In the genomic region with DNA sequence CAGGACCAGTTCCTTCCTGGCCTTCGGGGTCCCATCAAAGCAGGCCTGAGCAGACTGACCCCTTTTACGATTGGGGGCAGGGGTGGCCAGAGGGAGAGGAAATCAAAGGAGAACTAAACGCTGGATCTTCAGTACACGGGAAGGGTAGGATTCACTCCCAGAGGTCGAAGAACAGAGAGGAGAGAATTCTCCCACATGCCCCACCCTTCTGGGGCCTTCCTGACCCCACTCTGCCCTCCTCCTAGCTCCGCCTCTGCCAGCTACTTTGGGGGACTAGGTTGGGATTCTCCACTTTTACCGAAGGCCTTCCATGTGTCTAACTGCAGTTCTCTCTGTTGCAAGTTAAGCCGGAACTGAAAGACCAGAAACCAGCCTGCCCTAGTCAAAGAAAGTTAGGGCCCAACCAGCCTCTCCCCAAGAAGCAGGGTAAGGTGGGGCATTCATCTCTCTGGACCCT, we compare ENCODE assay signal across 1 cellular context.
TF ChIP-seq lines count a peak whose summit lies in the region.

No MANE protein-coding gene starts in this region.

TF ChIP-seq in K562, 482 proteins besides CTCF, POLR2A, EP300 and RAD21 (continues in another document):
- TF ChIP-seq LCOR (CRISPR knock-in tag; IDR thresholded peaks at IDR 0.05): 0 out of 2 replicates have a peak, but pooled peaks have one; percentile 6
- TF ChIP-seq JUN (IDR thresholded peaks at IDR 0.05; ENCODE audit: borderline replicate concordance, low read depth, low read length): no peak
- no peak for TF ChIP-seq JUN (CRISPR knock-in tag; IDR thresholded peaks at IDR 0.05; ENCODE audit: borderline replicate concordance)
- no peak for TF ChIP-seq MCM5 (IDR thresholded peaks at IDR 0.05; ENCODE audit: low read depth)
- TF ChIP-seq, protein P1, sequence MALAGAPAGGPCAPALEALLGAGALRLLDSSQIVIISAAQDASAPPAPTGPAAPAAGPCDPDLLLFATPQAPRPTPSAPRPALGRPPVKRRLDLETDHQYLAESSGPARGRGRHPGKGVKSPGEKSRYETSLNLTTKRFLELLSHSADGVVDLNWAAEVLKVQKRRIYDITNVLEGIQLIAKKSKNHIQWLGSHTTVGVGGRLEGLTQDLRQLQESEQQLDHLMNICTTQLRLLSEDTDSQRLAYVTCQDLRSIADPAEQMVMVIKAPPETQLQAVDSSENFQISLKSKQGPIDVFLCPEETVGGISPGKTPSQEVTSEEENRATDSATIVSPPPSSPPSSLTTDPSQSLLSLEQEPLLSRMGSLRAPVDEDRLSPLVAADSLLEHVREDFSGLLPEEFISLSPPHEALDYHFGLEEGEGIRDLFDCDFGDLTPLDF (CRISPR knock-in tag; IDR thresholded peaks at IDR 0.05): no peak
- TF ChIP-seq ZNF324 (CRISPR knock-in tag; IDR thresholded peaks at IDR 0.05): no peak
- no peak for TF ChIP-seq SMAD2 (IDR thresholded peaks at IDR 0.05; ENCODE audit: low read depth, low read length)
- TF ChIP-seq FUS (optimal IDR thresholded peaks at IDR 0.05; ENCODE audit: low read depth, low read length): no peak
- TF ChIP-seq TAF9B (IDR thresholded peaks at IDR 0.05; ENCODE audit: partially characterized antibody): no peak
- TF ChIP-seq, protein P2, sequence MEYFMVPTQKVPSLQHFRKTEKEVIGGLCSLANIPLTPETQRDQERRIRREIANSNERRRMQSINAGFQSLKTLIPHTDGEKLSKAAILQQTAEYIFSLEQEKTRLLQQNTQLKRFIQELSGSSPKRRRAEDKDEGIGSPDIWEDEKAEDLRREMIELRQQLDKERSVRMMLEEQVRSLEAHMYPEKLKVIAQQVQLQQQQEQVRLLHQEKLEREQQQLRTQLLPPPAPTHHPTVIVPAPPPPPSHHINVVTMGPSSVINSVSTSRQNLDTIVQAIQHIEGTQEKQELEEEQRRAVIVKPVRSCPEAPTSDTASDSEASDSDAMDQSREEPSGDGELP (CRISPR knock-in tag; IDR thresholded peaks at IDR 0.05; ENCODE audit: borderline replicate concordance): no peak
- TF ChIP-seq, protein P3, sequence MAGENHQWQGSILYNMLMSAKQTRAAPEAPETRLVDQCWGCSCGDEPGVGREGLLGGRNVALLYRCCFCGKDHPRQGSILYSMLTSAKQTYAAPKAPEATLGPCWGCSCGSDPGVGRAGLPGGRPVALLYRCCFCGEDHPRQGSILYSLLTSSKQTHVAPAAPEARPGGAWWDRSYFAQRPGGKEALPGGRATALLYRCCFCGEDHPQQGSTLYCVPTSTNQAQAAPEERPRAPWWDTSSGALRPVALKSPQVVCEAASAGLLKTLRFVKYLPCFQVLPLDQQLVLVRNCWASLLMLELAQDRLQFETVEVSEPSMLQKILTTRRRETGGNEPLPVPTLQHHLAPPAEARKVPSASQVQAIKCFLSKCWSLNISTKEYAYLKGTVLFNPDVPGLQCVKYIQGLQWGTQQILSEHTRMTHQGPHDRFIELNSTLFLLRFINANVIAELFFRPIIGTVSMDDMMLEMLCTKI (IDR thresholded peaks at IDR 0.05; ENCODE audit: partially characterized antibody): no peak
- TF ChIP-seq ZNF311 (CRISPR knock-in tag; IDR thresholded peaks at IDR 0.05): peak; percentile 45; the same call in 1 of the 2 replicates
- TF ChIP-seq NCOA6 (IDR thresholded peaks at IDR 0.05): no peak
- TF ChIP-seq TBP (optimal IDR thresholded peaks at IDR 0.05; ENCODE audit: low read depth, low read length): peak; percentile 32
- no peak for TF ChIP-seq ETV1 (tag; conservative IDR thresholded peaks at IDR 0.05; ENCODE audit: low read depth)
- TF ChIP-seq, protein P4, sequence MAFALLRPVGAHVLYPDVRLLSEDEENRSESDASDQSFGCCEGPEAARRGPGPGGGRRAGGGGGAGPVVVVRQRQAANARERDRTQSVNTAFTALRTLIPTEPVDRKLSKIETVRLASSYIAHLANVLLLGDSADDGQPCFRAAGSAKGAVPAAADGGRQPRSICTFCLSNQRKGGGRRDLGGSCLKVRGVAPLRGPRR (CRISPR knock-in tag; IDR thresholded peaks at IDR 0.05): 0 out of 2 replicates have a peak, but pooled peaks have one; percentile 40
- no peak for TF ChIP-seq MAFG (tag; conservative IDR thresholded peaks at IDR 0.05)
- no peak for TF ChIP-seq ZBTB7A (IDR thresholded peaks at IDR 0.05; ENCODE audit: borderline replicate concordance, control insufficient read depth, low read depth, low read length)
- TF ChIP-seq HMG20B (CRISPR knock-in tag; IDR thresholded peaks at IDR 0.05): no peak
- TF ChIP-seq ZNF239 (CRISPR knock-in tag; IDR thresholded peaks at IDR 0.05): no peak
- TF ChIP-seq, protein P5, sequence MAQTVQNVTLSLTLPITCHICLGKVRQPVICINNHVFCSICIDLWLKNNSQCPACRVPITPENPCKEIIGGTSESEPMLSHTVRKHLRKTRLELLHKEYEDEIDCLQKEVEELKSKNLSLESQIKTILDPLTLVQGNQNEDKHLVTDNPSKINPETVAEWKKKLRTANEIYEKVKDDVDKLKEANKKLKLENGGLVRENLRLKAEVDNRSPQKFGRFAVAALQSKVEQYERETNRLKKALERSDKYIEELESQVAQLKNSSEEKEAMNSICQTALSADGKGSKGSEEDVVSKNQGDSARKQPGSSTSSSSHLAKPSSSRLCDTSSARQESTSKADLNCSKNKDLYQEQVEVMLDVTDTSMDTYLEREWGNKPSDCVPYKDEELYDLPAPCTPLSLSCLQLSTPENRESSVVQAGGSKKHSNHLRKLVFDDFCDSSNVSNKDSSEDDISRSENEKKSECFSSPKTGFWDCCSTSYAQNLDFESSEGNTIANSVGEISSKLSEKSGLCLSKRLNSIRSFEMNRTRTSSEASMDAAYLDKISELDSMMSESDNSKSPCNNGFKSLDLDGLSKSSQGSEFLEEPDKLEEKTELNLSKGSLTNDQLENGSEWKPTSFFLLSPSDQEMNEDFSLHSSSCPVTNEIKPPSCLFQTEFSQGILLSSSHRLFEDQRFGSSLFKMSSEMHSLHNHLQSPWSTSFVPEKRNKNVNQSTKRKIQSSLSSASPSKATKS (CRISPR knock-in tag; IDR thresholded peaks at IDR 0.05): no peak
- TF ChIP-seq NCOA2 (IDR thresholded peaks at IDR 0.05; ENCODE audit: partially characterized antibody in 2 of 2): no peak
- no peak for TF ChIP-seq MAFK (IDR thresholded peaks at IDR 0.05; ENCODE audit: low read length)
- TF ChIP-seq ZNF212 (CRISPR knock-in tag; IDR thresholded peaks at IDR 0.05): no peak
- TF ChIP-seq SMARCA4 (IDR thresholded peaks at IDR 0.05): no peak
- TF ChIP-seq, protein P6, sequence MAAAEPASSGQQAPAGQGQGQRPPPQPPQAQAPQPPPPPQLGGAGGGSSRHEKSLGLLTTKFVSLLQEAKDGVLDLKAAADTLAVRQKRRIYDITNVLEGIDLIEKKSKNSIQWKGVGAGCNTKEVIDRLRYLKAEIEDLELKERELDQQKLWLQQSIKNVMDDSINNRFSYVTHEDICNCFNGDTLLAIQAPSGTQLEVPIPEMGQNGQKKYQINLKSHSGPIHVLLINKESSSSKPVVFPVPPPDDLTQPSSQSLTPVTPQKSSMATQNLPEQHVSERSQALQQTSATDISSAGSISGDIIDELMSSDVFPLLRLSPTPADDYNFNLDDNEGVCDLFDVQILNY (CRISPR knock-in tag; IDR thresholded peaks at IDR 0.05): no peak
- TF ChIP-seq, protein P7, sequence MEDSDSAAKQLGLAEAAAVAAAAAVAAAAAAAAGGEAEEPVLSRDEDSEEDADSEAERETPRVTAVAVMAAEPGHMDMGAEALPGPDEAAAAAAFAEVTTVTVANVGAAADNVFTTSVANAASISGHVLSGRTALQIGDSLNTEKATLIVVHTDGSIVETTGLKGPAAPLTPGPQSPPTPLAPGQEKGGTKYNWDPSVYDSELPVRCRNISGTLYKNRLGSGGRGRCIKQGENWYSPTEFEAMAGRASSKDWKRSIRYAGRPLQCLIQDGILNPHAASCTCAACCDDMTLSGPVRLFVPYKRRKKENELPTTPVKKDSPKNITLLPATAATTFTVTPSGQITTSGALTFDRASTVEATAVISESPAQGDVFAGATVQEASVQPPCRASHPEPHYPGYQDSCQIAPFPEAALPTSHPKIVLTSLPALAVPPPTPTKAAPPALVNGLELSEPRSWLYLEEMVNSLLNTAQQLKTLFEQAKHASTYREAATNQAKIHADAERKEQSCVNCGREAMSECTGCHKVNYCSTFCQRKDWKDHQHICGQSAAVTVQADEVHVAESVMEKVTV (CRISPR knock-in tag; IDR thresholded peaks at IDR 0.05): 0 out of 2 replicates have a peak, but pooled peaks have one; percentile 21
- TF ChIP-seq ARHGAP35 (IDR thresholded peaks at IDR 0.05; ENCODE audit: partially characterized antibody): no peak
- no peak for TF ChIP-seq TRIM24 (IDR thresholded peaks at IDR 0.05)
- no peak for TF ChIP-seq GATAD2A (IDR thresholded peaks at IDR 0.05)
- no peak for TF ChIP-seq GATAD2B (IDR thresholded peaks at IDR 0.05; ENCODE audit: borderline replicate concordance)
- no peak for TF ChIP-seq RBM39 (optimal IDR thresholded peaks at IDR 0.05; ENCODE audit: low read depth, low read length)
- TF ChIP-seq, protein P8, sequence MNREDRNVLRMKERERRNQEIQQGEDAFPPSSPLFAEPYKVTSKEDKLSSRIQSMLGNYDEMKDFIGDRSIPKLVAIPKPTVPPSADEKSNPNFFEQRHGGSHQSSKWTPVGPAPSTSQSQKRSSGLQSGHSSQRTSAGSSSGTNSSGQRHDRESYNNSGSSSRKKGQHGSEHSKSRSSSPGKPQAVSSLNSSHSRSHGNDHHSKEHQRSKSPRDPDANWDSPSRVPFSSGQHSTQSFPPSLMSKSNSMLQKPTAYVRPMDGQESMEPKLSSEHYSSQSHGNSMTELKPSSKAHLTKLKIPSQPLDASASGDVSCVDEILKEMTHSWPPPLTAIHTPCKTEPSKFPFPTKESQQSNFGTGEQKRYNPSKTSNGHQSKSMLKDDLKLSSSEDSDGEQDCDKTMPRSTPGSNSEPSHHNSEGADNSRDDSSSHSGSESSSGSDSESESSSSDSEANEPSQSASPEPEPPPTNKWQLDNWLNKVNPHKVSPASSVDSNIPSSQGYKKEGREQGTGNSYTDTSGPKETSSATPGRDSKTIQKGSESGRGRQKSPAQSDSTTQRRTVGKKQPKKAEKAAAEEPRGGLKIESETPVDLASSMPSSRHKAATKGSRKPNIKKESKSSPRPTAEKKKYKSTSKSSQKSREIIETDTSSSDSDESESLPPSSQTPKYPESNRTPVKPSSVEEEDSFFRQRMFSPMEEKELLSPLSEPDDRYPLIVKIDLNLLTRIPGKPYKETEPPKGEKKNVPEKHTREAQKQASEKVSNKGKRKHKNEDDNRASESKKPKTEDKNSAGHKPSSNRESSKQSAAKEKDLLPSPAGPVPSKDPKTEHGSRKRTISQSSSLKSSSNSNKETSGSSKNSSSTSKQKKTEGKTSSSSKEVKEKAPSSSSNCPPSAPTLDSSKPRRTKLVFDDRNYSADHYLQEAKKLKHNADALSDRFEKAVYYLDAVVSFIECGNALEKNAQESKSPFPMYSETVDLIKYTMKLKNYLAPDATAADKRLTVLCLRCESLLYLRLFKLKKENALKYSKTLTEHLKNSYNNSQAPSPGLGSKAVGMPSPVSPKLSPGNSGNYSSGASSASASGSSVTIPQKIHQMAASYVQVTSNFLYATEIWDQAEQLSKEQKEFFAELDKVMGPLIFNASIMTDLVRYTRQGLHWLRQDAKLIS (CRISPR knock-in tag; IDR thresholded peaks at IDR 0.05): 0 out of 2 replicates have a peak, but pooled peaks have one; percentile 14
- no peak; a peak in 1 of 4 replicates for TF ChIP-seq MAZ (CRISPR knock-in tag; conservative IDR thresholded peaks at IDR 0.05 in 1 of 2, IDR thresholded peaks at IDR 0.05 in 1 of 2)
- TF ChIP-seq KLF16 (IDR thresholded peaks at IDR 0.05): no peak
- TF ChIP-seq, protein P9, sequence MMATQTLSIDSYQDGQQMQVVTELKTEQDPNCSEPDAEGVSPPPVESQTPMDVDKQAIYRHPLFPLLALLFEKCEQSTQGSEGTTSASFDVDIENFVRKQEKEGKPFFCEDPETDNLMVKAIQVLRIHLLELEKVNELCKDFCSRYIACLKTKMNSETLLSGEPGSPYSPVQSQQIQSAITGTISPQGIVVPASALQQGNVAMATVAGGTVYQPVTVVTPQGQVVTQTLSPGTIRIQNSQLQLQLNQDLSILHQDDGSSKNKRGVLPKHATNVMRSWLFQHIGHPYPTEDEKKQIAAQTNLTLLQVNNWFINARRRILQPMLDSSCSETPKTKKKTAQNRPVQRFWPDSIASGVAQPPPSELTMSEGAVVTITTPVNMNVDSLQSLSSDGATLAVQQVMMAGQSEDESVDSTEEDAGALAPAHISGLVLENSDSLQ (IDR thresholded peaks at IDR 0.05): no peak
- TF ChIP-seq, protein P10, sequence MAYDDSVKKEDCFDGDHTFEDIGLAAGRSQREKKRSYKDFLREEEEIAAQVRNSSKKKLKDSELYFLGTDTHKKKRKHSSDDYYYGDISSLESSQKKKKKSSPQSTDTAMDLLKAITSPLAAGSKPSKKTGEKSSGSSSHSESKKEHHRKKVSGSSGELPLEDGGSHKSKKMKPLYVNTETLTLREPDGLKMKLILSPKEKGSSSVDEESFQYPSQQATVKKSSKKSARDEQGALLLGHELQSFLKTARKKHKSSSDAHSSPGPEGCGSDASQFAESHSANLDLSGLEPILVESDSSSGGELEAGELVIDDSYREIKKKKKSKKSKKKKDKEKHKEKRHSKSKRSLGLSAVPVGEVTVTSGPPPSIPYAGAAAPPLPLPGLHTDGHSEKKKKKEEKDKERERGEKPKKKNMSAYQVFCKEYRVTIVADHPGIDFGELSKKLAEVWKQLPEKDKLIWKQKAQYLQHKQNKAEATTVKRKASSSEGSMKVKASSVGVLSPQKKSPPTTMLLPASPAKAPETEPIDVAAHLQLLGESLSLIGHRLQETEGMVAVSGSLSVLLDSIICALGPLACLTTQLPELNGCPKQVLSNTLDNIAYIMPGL (CRISPR knock-in tag; IDR thresholded peaks at IDR 0.05): no peak
- TF ChIP-seq MTF1 (CRISPR knock-in tag; IDR thresholded peaks at IDR 0.05; ENCODE audit: borderline replicate concordance): 0 out of 2 replicates have a peak, but pooled peaks have one; percentile 36
- TF ChIP-seq, protein P11, sequence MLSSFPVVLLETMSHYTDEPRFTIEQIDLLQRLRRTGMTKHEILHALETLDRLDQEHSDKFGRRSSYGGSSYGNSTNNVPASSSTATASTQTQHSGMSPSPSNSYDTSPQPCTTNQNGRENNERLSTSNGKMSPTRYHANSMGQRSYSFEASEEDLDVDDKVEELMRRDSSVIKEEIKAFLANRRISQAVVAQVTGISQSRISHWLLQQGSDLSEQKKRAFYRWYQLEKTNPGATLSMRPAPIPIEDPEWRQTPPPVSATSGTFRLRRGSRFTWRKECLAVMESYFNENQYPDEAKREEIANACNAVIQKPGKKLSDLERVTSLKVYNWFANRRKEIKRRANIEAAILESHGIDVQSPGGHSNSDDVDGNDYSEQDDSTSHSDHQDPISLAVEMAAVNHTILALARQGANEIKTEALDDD (IDR thresholded peaks at IDR 0.05): peak; percentile 47
